2 cellular contexts compared by ENCODE assay signal in the genomic region with DNA sequence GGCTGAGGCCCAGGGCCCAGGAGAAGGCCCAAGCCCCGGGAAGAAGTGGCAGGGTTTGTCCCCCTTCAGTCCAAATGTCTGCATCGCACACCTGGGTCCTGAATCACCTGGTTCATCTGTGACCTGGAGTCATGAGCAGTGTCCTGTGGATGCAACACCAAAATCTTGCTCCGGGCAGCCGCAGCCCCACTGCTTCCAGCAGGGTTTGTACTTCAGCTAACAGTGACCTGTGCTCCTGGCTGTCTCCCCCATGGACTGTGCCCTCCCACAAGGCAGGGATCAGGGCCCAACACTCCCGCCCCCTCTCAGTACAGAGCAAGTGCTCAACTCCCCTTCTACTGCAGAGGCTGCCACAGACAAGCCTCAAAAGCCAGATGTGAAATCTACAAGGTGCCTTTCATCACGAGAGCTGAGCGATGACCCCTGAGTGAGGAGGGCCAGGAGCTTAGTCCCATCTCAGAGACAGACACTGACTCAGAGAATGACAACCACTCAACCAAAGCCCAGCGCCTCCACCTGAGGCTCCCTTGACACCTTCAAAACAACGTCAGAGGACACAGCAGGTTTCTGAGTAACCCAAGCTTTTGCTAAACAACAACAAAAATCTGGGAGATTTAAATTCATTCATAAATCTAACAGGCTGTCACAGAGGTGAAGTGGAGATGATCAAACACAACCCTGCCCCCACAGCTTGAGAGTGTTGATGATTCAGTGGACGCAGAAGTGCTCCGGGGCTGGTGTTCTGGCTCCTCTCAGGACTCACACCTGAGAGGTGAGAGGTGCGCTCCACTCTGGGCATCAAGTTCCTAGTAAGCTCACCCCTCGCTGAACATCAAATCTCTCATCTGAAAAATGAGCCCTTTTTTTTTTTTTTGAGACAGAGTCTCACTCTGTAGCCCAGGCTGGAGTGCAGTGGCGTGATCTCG.
TF ChIP-seq lines count a peak whose summit lies in the region.

No MANE protein-coding gene starts in this region.

TF ChIP-seq in HEK293, 187 proteins besides CTCF, POLR2A, EP300 and RAD21:
- TF ChIP-seq, protein P1, sequence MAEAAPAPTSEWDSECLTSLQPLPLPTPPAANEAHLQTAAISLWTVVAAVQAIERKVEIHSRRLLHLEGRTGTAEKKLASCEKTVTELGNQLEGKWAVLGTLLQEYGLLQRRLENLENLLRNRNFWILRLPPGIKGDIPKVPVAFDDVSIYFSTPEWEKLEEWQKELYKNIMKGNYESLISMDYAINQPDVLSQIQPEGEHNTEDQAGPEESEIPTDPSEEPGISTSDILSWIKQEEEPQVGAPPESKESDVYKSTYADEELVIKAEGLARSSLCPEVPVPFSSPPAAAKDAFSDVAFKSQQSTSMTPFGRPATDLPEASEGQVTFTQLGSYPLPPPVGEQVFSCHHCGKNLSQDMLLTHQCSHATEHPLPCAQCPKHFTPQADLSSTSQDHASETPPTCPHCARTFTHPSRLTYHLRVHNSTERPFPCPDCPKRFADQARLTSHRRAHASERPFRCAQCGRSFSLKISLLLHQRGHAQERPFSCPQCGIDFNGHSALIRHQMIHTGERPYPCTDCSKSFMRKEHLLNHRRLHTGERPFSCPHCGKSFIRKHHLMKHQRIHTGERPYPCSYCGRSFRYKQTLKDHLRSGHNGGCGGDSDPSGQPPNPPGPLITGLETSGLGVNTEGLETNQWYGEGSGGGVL (tag by site-specific recombination; IDR thresholded peaks at IDR 0.05) = no peak
- TF ChIP-seq MZF1 (tag by site-specific recombination; IDR thresholded peaks at IDR 0.05; ENCODE audit: borderline replicate concordance) = no peak
- peak; percentile 40 for TF ChIP-seq ZFHX2 (tag by site-specific recombination; conservative IDR thresholded peaks at IDR 0.05)
- no peak for TF ChIP-seq ZNF24 (tag by site-specific recombination; IDR thresholded peaks at IDR 0.05)
- TF ChIP-seq GLI4 (tag by site-specific recombination; IDR thresholded peaks at IDR 0.05) = no peak
- no peak for TF ChIP-seq ZNF184 (tag by site-specific recombination; IDR thresholded peaks at IDR 0.05)
- no peak for TF ChIP-seq HOXD13 (CRISPR knock-in tag; IDR thresholded peaks at IDR 0.05; ENCODE audit: borderline replicate concordance)
- TF ChIP-seq GLI2 (tag by site-specific recombination; IDR thresholded peaks at IDR 0.05; ENCODE audit: borderline replicate concordance, low read depth) = no peak
- no peak for TF ChIP-seq ZNF175 (tag by site-specific recombination; IDR thresholded peaks at IDR 0.05)
- TF ChIP-seq ZNF701 (tag by site-specific recombination; IDR thresholded peaks at IDR 0.05) = no peak
- no peak for TF ChIP-seq ZIC2 (tag by site-specific recombination; IDR thresholded peaks at IDR 0.05)
- TF ChIP-seq EGR2 (tag by site-specific recombination; IDR thresholded peaks at IDR 0.05; ENCODE audit: low read depth) = 0 out of 2 replicates have a peak, but pooled peaks have one; percentile 24
- peak; percentile 47 for TF ChIP-seq GLIS1 (tag by site-specific recombination; IDR thresholded peaks at IDR 0.05)
- no peak for TF ChIP-seq ZNF596 (tag by site-specific recombination; IDR thresholded peaks at IDR 0.05)
- TF ChIP-seq, protein P2, sequence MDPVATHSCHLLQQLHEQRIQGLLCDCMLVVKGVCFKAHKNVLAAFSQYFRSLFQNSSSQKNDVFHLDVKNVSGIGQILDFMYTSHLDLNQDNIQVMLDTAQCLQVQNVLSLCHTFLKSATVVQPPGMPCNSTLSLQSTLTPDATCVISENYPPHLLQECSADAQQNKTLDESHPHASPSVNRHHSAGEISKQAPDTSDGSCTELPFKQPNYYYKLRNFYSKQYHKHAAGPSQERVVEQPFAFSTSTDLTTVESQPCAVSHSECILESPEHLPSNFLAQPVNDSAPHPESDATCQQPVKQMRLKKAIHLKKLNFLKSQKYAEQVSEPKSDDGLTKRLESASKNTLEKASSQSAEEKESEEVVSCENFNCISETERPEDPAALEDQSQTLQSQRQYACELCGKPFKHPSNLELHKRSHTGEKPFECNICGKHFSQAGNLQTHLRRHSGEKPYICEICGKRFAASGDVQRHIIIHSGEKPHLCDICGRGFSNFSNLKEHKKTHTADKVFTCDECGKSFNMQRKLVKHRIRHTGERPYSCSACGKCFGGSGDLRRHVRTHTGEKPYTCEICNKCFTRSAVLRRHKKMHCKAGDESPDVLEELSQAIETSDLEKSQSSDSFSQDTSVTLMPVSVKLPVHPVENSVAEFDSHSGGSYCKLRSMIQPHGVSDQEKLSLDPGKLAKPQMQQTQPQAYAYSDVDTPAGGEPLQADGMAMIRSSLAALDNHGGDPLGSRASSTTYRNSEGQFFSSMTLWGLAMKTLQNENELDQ (tag by site-specific recombination; IDR thresholded peaks at IDR 0.05; ENCODE audit: low read depth) = no peak

TF ChIP-seq in neural cell, 6 proteins besides CTCF, POLR2A, EP300 and RAD21 (continued from another document):
- TF ChIP-seq MXI1 (conservative IDR thresholded peaks at IDR 0.05; ENCODE audit: poor library complexity, severe bottlenecking) = no peak
- TF ChIP-seq POLR2AphosphoS5 (IDR thresholded peaks at IDR 0.05) = no peak
- TF ChIP-seq EZH2 (IDR thresholded peaks at IDR 0.05; ENCODE audit: borderline replicate concordance, insufficient read depth, low read length, poor library complexity, severe bottlenecking) = no peak
